11 cellular contexts compared by ENCODE assay signal in genomic region chr2:232419245-232420072, GRCh38. TPM values are rescaled to one million over a fixed set of nuclear protein-coding genes. Genes with fewer than 3 reads are reported as not detected.
DNase-seq lines count a peak whose midpoint lies in the region; ATAC-seq and TF ChIP-seq lines count a peak whose summit lies in the region.
"Had no signal": no experiment of that assay in that cellular context is flagged by ENCODE, and none has a peak within 500 bp of the region (broad histone marks: within the 10 kb centered on the region; RNA-seq: fewer than 3 reads in every experiment).

No MANE protein-coding gene starts in this region.

- H3K27ac Mint-ChIP-seq in immature natural killer cell = no peak overlapping the region

- no peak overlapping the region for H3K4me3 Mint-ChIP-seq in immature natural killer cell

- peaks cover 0 to 2% of the 10 kb centered on the region in 2 donors for H3K4me1 Mint-ChIP-seq in immature natural killer cell

- DNase-seq in ELF-1 (ENCODE audit: low read depth, low spot score) = peak; percentile 68
- peak; percentile 44 for DNase-seq in RPMI8226
- no peak for DNase-seq in right cardiac atrium
- peak; percentile 46 for DNase-seq in sigmoid colon
- no peak for DNase-seq in immature natural killer cell
- no peak for DNase-seq in GDM1 (lab: John Stamatoyannopoulos, UW)
- no peak for DNase-seq in H4 (ENCODE audit: low spot score)
- DNase-seq in stimulated activated CD4-positive, alpha-beta T cell treated with anti-CD3 and anti-CD28 coated beads, Interleukin-2, amount 100 ng/mL, for 24 hours = no peak
- DNase-seq: activated CD4-positive, alpha-beta T cell treated with anti-CD3 and anti-CD28 coated beads for 4 hours; NK-92 treated with Interleukin-12 subunit alpha and Interleukin-12 subunit beta, amount 100 ng/mL, for 24 hours had no signal

- 3% methylated on average over 79 of the region's 79 CpGs for WGBS in right cardiac atrium
- 9 to 10% methylated on average over 79 of the region's 79 CpGs for WGBS in sigmoid colon, 2 donors

- H3K27me3 ChIP-seq in right cardiac atrium (ENCODE audit: control insufficient read depth, insufficient read depth) (no peaks in the 10 kb centered on the region), sigmoid colon (peaks cover 20 to 86% (median 55%) of the 10 kb centered on the region in 3 donors)

- no peak for TF ChIP-seq POLR2A in sigmoid colon (IDR thresholded peaks at IDR 0.05)

- no peak for ATAC-seq in right cardiac atrium

- intact Hi-C loops in right cardiac atrium (cut with DNase I) = no loop called here
- intact Hi-C loops in sigmoid colon (cut with DNase I) = no loop called here

- H3K36me3 Mint-ChIP-seq in immature natural killer cell = no peaks in the 10 kb centered on the region

- peaks cover 6 to 12% (median 11%) of the 10 kb centered on the region in 3 donors for H3K27me3 Mint-ChIP-seq in immature natural killer cell (ENCODE audit: low read depth in 3 of 3)

- H3K9me3 Mint-ChIP-seq in immature natural killer cell = no peaks in the 10 kb centered on the region

- TF ChIP-seq EP300 in sigmoid colon (IDR thresholded peaks at IDR 0.05) = no peak

- H3K9me3 ChIP-seq in right cardiac atrium (ENCODE audit: control insufficient read depth, low read length) (no peaks in the 10 kb centered on the region), sigmoid colon (no peaks in the 10 kb centered on the region)

- no peak overlapping the region for H3K27ac ChIP-seq in right cardiac atrium (ENCODE audit: low read length)
- H3K27ac ChIP-seq in sigmoid colon = no peak overlapping the region

- peak overlapping the region; percentile 11 for H3K4me3 ChIP-seq in right cardiac atrium (ENCODE audit: low read length)
- peak overlapping the region in 3 of 4 donors; percentile 12 to 36 (median 35) for H3K4me3 ChIP-seq in sigmoid colon

- H3K4me1 ChIP-seq in right cardiac atrium (ENCODE audit: control insufficient read depth, insufficient read depth, low read length) = no peaks in the 10 kb centered on the region
- peaks cover 0 to 30% (median 22%) of the 10 kb centered on the region in 4 donors for H3K4me1 ChIP-seq in sigmoid colon

- TF ChIP-seq CTCF in sigmoid colon (IDR thresholded peaks at IDR 0.05) = no peak

- H3K36me3 ChIP-seq in sigmoid colon = no peaks in the 10 kb centered on the region

RNA-seq across cellular contexts. Expression of gene ALPG, which starts 12.8 kb away (rescaled TPM):
- not detected for total RNA-seq in right cardiac atrium
- polyA plus RNA-seq in right cardiac atrium = not detected
- total RNA-seq in sigmoid colon = not detected
- under 1 TPM in 1 of 3 donors, not detected in 2; 0.10 TPM for polyA plus RNA-seq in sigmoid colon
- not detected for polyA plus RNA-seq in immature natural killer cell
- total RNA-seq in H4 (2014; rRNA removed; shearing (Covaris generic)) = not detected in 2 replicates
- total RNA-seq: mucosa of gallbladder had no signal

RNA-seq across cellular contexts. Expression of gene ALPI, which starts 36.5 kb away (rescaled TPM):
- total RNA-seq in right cardiac atrium (not detected), sigmoid colon (not detected)
- polyA plus RNA-seq in right cardiac atrium (not detected), sigmoid colon (10 to 100 TPM in 1 of 3 donors, 1 to 10 TPM in 2; 5.3 to 10.2 (median 7.2) TPM), immature natural killer cell (not detected)
- total RNA-seq in H4 (2014; rRNA removed; shearing (Covaris generic)) = not detected in 2 replicates

RNA-seq across cellular contexts. Expression of gene ALPP, which starts 40.9 kb away (rescaled TPM):
- total RNA-seq in right cardiac atrium (not detected), sigmoid colon (not detected)
- polyA plus RNA-seq in right cardiac atrium (not detected), sigmoid colon (under 1 TPM in 1 of 3 donors, not detected in 2; 0.03 TPM), immature natural killer cell (not detected)
- 1.4 and 1.5 TPM in 2 replicates for total RNA-seq in H4 (2014; rRNA removed; shearing (Covaris generic))
- total RNA-seq: mucosa of gallbladder had no signal

Comparison
In these comparisons a context has a peak if more than half of its experiments do, and no peak if none do; other contexts are left out.
1. DNase-seq: peak in ELF-1 (single experiment), RPMI8226 (single experiment) and sigmoid colon (single experiment); none in right cardiac atrium (0 of 3), immature natural killer cell (0 of 3), GDM1 (single experiment), H4 (single experiment) and stimulated activated CD4-positive, alpha-beta T cell treated with anti-CD3 and anti-CD28 coated beads, Interleukin-2, amount 100 ng/mL, for 24 hours (0 of 2).